ENCODE assay signal across 1 cellular context in genomic region chr3:64530434-64531049, GRCh38.
TF ChIP-seq lines count a peak whose summit lies in the region.

No MANE protein-coding gene starts in this region.

TF ChIP-seq in SK-N-SH treated with all-trans-retinoic acid at 6 μM for 48 hours, 23 proteins besides CTCF, POLR2A, EP300 and RAD21 (continued from another document):
- TF ChIP-seq TSHZ2 (CRISPR knock-in tag; IDR thresholded peaks at IDR 0.05) (no peak), BACH2 (CRISPR knock-in tag; IDR thresholded peaks at IDR 0.05; ENCODE audit: borderline replicate concordance) (no peak), PPARA (CRISPR knock-in tag; IDR thresholded peaks at IDR 0.05; ENCODE audit: borderline replicate concordance) (no peak), SNAI2 (CRISPR knock-in tag; IDR thresholded peaks at IDR 0.05) (no peak), ESRRG (CRISPR knock-in tag; IDR thresholded peaks at IDR 0.05) (no peak)
